In genomic region chr21:33544451-33544850, GRCh38 we compare ENCODE assay signal across 9 cellular contexts. TPM values are rescaled to one million over a fixed set of nuclear protein-coding genes. Genes with fewer than 3 reads are reported as not detected.
A peak's percentile ranks its signal among the peaks of the same experiment; 100 is the strongest.
DNase-seq lines count a peak whose midpoint lies in the region; ATAC-seq and TF ChIP-seq lines count a peak whose summit lies in the region.
"Had no signal": no experiment of that assay in that cellular context is flagged by ENCODE, and none has a peak within 500 bp of the region (broad histone marks: within the 10 kb centered on the region; RNA-seq: fewer than 3 reads in every experiment).

No MANE protein-coding gene starts in this region.

- no peak for TF ChIP-seq CTCF in AG09309 (IDR thresholded peaks at IDR 0.05; ENCODE audit: control insufficient read depth, insufficient read depth, low read depth, low read length, missing control alignments)
- no peak for TF ChIP-seq CTCF in colonic mucosa (IDR thresholded peaks at IDR 0.05)
- TF ChIP-seq CTCF in natural killer cell (IDR thresholded peaks at IDR 0.05): no peak

- H3K36me3 Mint-ChIP-seq in natural killer cell: peaks cover 12% of the 10 kb centered on the region

- peak overlapping the region; percentile 99 for H3K4me3 Mint-ChIP-seq in natural killer cell

- ATAC-seq in natural killer cell: no peak
- no peak for ATAC-seq in HG02588 (IDR thresholded peaks at IDR 0.05; ENCODE audit: unreplicated experiment)
- no peak for ATAC-seq in HG03097 (IDR thresholded peaks at IDR 0.05; ENCODE audit: low FRiP score, unreplicated experiment)
- no peak for ATAC-seq in GM18505 (IDR thresholded peaks at IDR 0.05; ENCODE audit: unreplicated experiment)
- no peak for ATAC-seq in GM21367 (IDR thresholded peaks at IDR 0.05; ENCODE audit: unreplicated experiment)

- H3K9me3 Mint-ChIP-seq in natural killer cell: no peaks in the 10 kb centered on the region

- H3K4me1 Mint-ChIP-seq in natural killer cell: peaks cover 47 to 57% of the 10 kb centered on the region in 2 donors

- no peaks in the 10 kb centered on the region for H3K27me3 ChIP-seq in colonic mucosa

- H3K27ac ChIP-seq in KOPT-K1 (ENCODE audit: low read depth, low read length, poor library complexity, severe bottlenecking): peak overlapping the region; percentile 100
- H3K27ac ChIP-seq in colonic mucosa: no peak overlapping the region

- DNase-seq in AG09309 (ENCODE audit: low read depth): no peak
- DNase-seq in colonic mucosa: no peak
- DNase-seq in natural killer cell: no peak
- DNase-seq: stimulated activated CD4-positive, alpha-beta T cell treated with anti-CD3 and anti-CD28 coated beads, Interleukin-1b, Interleukin-23, amount 100 ng/mL, for 48 hours had no signal

- peak overlapping the region; percentile 76 for H3K4me3 ChIP-seq in AG09309 (ENCODE audit: control insufficient read depth, low read depth, low read length)
- H3K4me3 ChIP-seq in colonic mucosa: peak overlapping the region; percentile 59

- H3K9ac ChIP-seq in colonic mucosa (ENCODE audit: low read depth in 2 of 2, low read length in 2 of 2): no peak overlapping the region

- H3K27ac Mint-ChIP-seq in natural killer cell: peak overlapping the region; percentile 98 to 100

- H3K27me3 Mint-ChIP-seq in natural killer cell (ENCODE audit: low read depth in 2 of 2): no peaks in the 10 kb centered on the region

- no peaks in the 10 kb centered on the region for H3K9me3 ChIP-seq in KOPT-K1 (ENCODE audit: insufficient read depth, low read length, poor library complexity, severe bottlenecking)
- H3K9me3 ChIP-seq in colonic mucosa: no peaks in the 10 kb centered on the region

- H3K4me1 ChIP-seq in colonic mucosa: peaks cover 10% of the 10 kb centered on the region

- no peak for TF ChIP-seq POLR2A in GM18505 (IDR thresholded peaks at IDR 0.05; ENCODE audit: borderline replicate concordance, extremely low read depth, insufficient read depth, insufficient read length)

- intact Hi-C loops in colonic mucosa (cut with DNase I): loop anchor here (5.0 kb wide), 2 partner anchors 43 to 62 kb away; partner anchors contain the start of gene DONSON
- intact Hi-C loops in natural killer cell (cut with micrococcal nuclease): loop anchor here (5.0 kb wide), 3 partner anchors 43 to 772 kb away; partner anchors contain the start of genes DONSON and PAXBP1

- H3K36me3 ChIP-seq in KOPT-K1 (ENCODE audit: insufficient read depth, low read length) (peaks cover 44% of the 10 kb centered on the region), colonic mucosa (peaks cover under 1% of the 10 kb centered on the region)

RNA-seq across cellular contexts. Expression of gene SON, which starts 1.6 kb away (rescaled TPM):
- total RNA-seq in colonic mucosa (100 to 1,000 TPM; 190 to 213 TPM), natural killer cell (100 to 1,000 TPM; 348 to 442 (median 416) TPM)

RNA-seq across cellular contexts. Expression of gene GART, which starts 2.5 kb away (rescaled TPM):
- total RNA-seq in colonic mucosa (100 to 1,000 TPM in 1 of 2 donors, 10 to 100 TPM in 1; 52.7 to 100 TPM), natural killer cell (10 to 100 TPM; 33.4 to 53.1 (median 34.6) TPM)

RNA-seq across cellular contexts. Expression of gene DONSON, which starts 44.0 kb away (rescaled TPM):
- total RNA-seq in colonic mucosa (10 to 100 TPM in 1 of 2 donors, 1 to 10 TPM in 1; 7.7 to 21.7 TPM), natural killer cell (10 to 100 TPM; 17.0 to 18.3 (median 17.3) TPM)

RNA-seq across cellular contexts. Expression of gene DNAJC28, which starts 52.9 kb away (rescaled TPM):
- total RNA-seq in colonic mucosa: 1 to 10 TPM; 1.2 to 2.8 TPM
- under 1 TPM in 2 of 3 donors, not detected in 1; 0.41 to 0.63 TPM for total RNA-seq in natural killer cell
